Comparison of ENCODE assay signal across 9 cellular contexts in the genomic region with DNA sequence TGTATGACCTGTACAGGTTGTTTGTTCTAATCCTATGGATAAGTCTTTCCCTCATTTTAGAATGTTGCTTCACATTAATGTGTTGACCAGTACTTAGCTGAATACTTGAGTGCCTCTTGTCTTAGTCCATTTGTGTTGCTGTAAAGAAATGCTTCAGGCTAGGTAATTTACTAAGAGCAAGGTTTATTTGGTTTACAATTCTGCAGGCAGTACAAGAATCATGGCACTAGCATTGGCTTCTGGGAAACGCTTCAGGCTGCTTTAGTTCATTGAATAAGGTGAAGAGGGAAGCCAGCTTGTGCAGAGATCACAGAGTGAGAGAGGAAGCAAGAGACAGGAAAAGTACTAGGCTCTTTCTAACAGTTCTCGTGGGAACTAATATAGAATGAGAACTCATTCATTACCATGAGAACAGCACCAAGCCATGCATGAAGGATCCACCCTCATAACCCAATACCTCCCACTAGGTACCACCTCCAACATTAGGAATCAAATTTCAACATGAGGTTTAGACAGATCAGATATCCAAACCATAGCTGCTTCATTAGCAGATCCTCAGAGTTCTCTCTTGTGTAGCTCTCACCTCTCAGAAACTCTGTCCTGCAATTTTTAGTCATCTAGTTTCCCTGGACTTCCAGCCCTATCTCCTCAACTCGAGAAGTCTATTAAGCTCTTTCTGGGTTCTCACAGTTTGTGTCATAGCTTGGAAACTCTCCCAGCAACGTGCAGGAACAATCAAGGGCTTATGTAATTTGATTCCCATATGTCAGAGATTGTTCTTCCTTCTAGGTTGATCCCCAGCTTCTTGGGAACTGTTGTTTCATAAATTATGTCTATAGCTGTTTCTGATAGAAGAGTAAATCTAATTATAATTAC.
A peak's percentile ranks its signal among the peaks of the same experiment; 100 is the strongest.
DNase-seq lines count a peak whose midpoint lies in the region; ATAC-seq, FAIRE-seq and TF ChIP-seq lines count a peak whose summit lies in the region.
"Had no signal": no experiment of that assay in that cellular context is flagged by ENCODE, and none has a peak within 500 bp of the region (broad histone marks: within the 10 kb centered on the region; RNA-seq: fewer than 3 reads in every experiment).

No MANE protein-coding gene starts in this region.

- no peaks in the 10 kb centered on the region for H3K27me3 Mint-ChIP-seq in stimulated activated memory B cell treated with anti-CD40 and anti-IgM and Interleukin-4, amounts not matched to agents 10 μg/mL and 1 μg/mL and 100 μg/mL, for 72 hours

- no peaks in the 10 kb centered on the region for H3K4me1 Mint-ChIP-seq in stimulated activated memory B cell treated with anti-CD40 and anti-IgM and Interleukin-4, amounts not matched to agents 10 μg/mL and 1 μg/mL and 100 μg/mL, for 72 hours

- peak; percentile 77 for DNase-seq in AG10803 (ENCODE audit: low read depth)
- DNase-seq in HTR-8/SVneo (ENCODE audit: insufficient read length, low spot score) = peak; percentile 27
- peak; percentile 19 for DNase-seq in RKO (ENCODE audit: low spot score)
- DNase-seq in hepatocyte (ENCODE audit: low spot score) = peak; percentile 17
- no peak for DNase-seq in stimulated activated CD4-positive, alpha-beta T cell treated with anti-CD3 and anti-CD28 coated beads, Interleukin-4, amount 100 ng/mL, for 1 hour
- DNase-seq in putamen (ENCODE audit: low spot score) = no peak

- no peaks in the 10 kb centered on the region for H3K27me3 ChIP-seq in hepatocyte

- no peaks in the 10 kb centered on the region for H4K20me1 ChIP-seq in hepatocyte (ENCODE audit: insufficient read depth, poor library complexity, severe bottlenecking)

- TF ChIP-seq CTCF in AG10803 (conservative IDR thresholded peaks at IDR 0.05; ENCODE audit: low read length) (no peak), hepatocyte (IDR thresholded peaks at IDR 0.05; ENCODE audit: poor library complexity) (no peak)

- no peak overlapping the region for H3K4me3 ChIP-seq in AG10803 (ENCODE audit: low read length)
- H3K4me3 ChIP-seq in hepatocyte = no peak overlapping the region
- H3K4me3 ChIP-seq: K562 had no signal

- H3K9me2 ChIP-seq in hepatocyte (replicated peaks; ENCODE audit: insufficient read depth) = no peaks in the 10 kb centered on the region

- H3K4me3 Mint-ChIP-seq in stimulated activated memory B cell treated with anti-CD40 and anti-IgM and Interleukin-4, amounts not matched to agents 10 μg/mL and 1 μg/mL and 100 μg/mL, for 72 hours = no peak overlapping the region

- no peaks in the 10 kb centered on the region for H3K36me3 ChIP-seq in hepatocyte (replicated peaks; ENCODE audit: insufficient read depth, low read depth)

- H2AFZ ChIP-seq in hepatocyte = no peak overlapping the region

- no peak overlapping the region for H3K27ac Mint-ChIP-seq in stimulated activated memory B cell treated with anti-CD40 and anti-IgM and Interleukin-4, amounts not matched to agents 10 μg/mL and 1 μg/mL and 100 μg/mL, for 72 hours

- no peak for FAIRE-seq in HTR-8/SVneo (lab: Jason Lieb, UNC)
- FAIRE-seq: K562 had no signal

- peaks cover 7% of the 10 kb centered on the region for H3K9me3 Mint-ChIP-seq in stimulated activated memory B cell treated with anti-CD40 and anti-IgM and Interleukin-4, amounts not matched to agents 10 μg/mL and 1 μg/mL and 100 μg/mL, for 72 hours

- no peaks in the 10 kb centered on the region for H3K36me3 Mint-ChIP-seq in stimulated activated memory B cell treated with anti-CD40 and anti-IgM and Interleukin-4, amounts not matched to agents 10 μg/mL and 1 μg/mL and 100 μg/mL, for 72 hours

- no peaks in the 10 kb centered on the region for H3K9me3 ChIP-seq in hepatocyte (ENCODE audit: low read depth)

- no peaks in the 10 kb centered on the region for H3K4me1 ChIP-seq in hepatocyte (ENCODE audit: insufficient read depth)

- no peaks in the 10 kb centered on the region for H3K79me2 ChIP-seq in hepatocyte

- H3K4me2 ChIP-seq in hepatocyte = no peak overlapping the region

- no peak overlapping the region for H3K27ac ChIP-seq in hepatocyte

- ATAC-seq in GM21529 (IDR thresholded peaks at IDR 0.05; ENCODE audit: unreplicated experiment) = no peak
- ATAC-seq in stimulated activated memory B cell treated with anti-CD40 and anti-IgM and Interleukin-4, amounts not matched to agents 10 μg/mL and 1 μg/mL and 100 μg/mL, for 72 hours = no peak
- ATAC-seq: K562 had no signal

- WGBS in hepatocyte (ENCODE audit: low lambda C conversion rate, missing lambda C conversion rate) = 50% methylated on average over 4 of the region's 4 CpGs

Comparison
In these comparisons a context has a peak if more than half of its experiments do, and no peak if none do; other contexts are left out.
1. DNase-seq: peak in AG10803 (single experiment), HTR-8/SVneo (single experiment), RKO (single experiment) and hepatocyte (single experiment); none in stimulated activated CD4-positive, alpha-beta T cell treated with anti-CD3 and anti-CD28 coated beads, Interleukin-4, amount 100 ng/mL, for 1 hour (single experiment) and putamen (single experiment).